15 cellular contexts compared by ENCODE assay signal in genomic region chr22:24338701-24339451, GRCh38.
DNase-seq lines count a peak whose midpoint lies in the region; ATAC-seq and TF ChIP-seq lines count a peak whose summit lies in the region.
"Had no signal": no experiment of that assay in that cellular context is flagged by ENCODE, and none has a peak within 500 bp of the region (broad histone marks: within the 10 kb centered on the region; RNA-seq: fewer than 3 reads in every experiment).

No MANE protein-coding gene starts in this region.

- TF ChIP-seq CTCF in VCaP (conservative IDR thresholded peaks at IDR 0.05) (no peak), neutrophil (IDR thresholded peaks at IDR 0.05) (no peak)

- peak; percentile 20 for DNase-seq in AG20443 (ENCODE audit: low spot score)
- no peak for DNase-seq in left cardiac atrium
- no peak for DNase-seq in Karpas-422
- no peak for DNase-seq in mesenteric fat pad (ENCODE audit: low spot score)
- DNase-seq: activated CD4-positive, alpha-beta T cell treated with anti-CD3 and anti-CD28 coated beads for 1 hour; activated gamma-delta T cell treated with Interleukin-2 at 50 U/mL for 16 hours; dermis blood vessel endothelial cell; MG63; NCI-H524; nephron progenitor cell; stimulated activated naive CD4-positive, alpha-beta T cell treated with Interleukin-2 at 50 U/mL for 16 hours had no signal

- no peak overlapping the region for H3K9ac ChIP-seq in Karpas-422 (ENCODE audit: low read length)

- H3K79me2 ChIP-seq in Karpas-422 (ENCODE audit: low read length), result peaks cover 30% of the 10 kb centered on the region

- no peaks in the 10 kb centered on the region for H3K9me2 ChIP-seq in Karpas-422 (replicated peaks; ENCODE audit: insufficient read depth, low read length)

- ATAC-seq in left cardiac atrium (peak; percentile 77 to 86), GM18498 (IDR thresholded peaks at IDR 0.05; ENCODE audit: unreplicated experiment) (no peak), HG03354 (IDR thresholded peaks at IDR 0.05; ENCODE audit: poor library complexity, severe bottlenecking, unreplicated experiment) (no peak)

- H3K4me3 ChIP-seq in neutrophil (ENCODE audit: low read depth in 1 of 2, low read length in 1 of 2), result no peak overlapping the region
- H3K4me3 ChIP-seq in Karpas-422 (ENCODE audit: low read length), result no peak overlapping the region
- H3K4me3 ChIP-seq: MG63 had no signal

- intact Hi-C loops in left cardiac atrium (cut with DNase I), result no loop called here

- H3K9me3 ChIP-seq in neutrophil (no peaks in the 10 kb centered on the region), Karpas-422 (ENCODE audit: low read length) (no peaks in the 10 kb centered on the region)
- H3K9me3 ChIP-seq: MG63 had no signal

- H3K27me3 ChIP-seq in neutrophil, result no peaks in the 10 kb centered on the region
- H3K27me3 ChIP-seq in Karpas-422 (ENCODE audit: low read length), result no peaks in the 10 kb centered on the region
- H3K27me3 ChIP-seq: MG63 had no signal

- H3K4me1 ChIP-seq in neutrophil (ENCODE audit: control insufficient read depth in 1 of 2, insufficient read depth in 1 of 2, low read depth in 1 of 2, low read length in 1 of 2) (peaks cover 48 to 49% of the 10 kb centered on the region in 2 experiments), Karpas-422 (ENCODE audit: low read length) (peaks cover 3% of the 10 kb centered on the region; the same call in 1 of the 2 replicates)

- H3K27ac ChIP-seq in VCaP (peak overlapping the region; percentile 56), neutrophil (peak overlapping the region; percentile 71), Karpas-422 (ENCODE audit: low read length) (no peak overlapping the region)

- no peak overlapping the region for H2AFZ ChIP-seq in Karpas-422 (ENCODE audit: low read length)

- peaks cover 26% of the 10 kb centered on the region for H3K36me3 ChIP-seq in neutrophil
- H3K36me3 ChIP-seq in Karpas-422 (ENCODE audit: insufficient read depth, low read length), result peaks cover 45% of the 10 kb centered on the region

- no peaks in the 10 kb centered on the region for H4K20me1 ChIP-seq in Karpas-422 (ENCODE audit: insufficient read depth, low read depth, low read length)

- H3K4me2 ChIP-seq in Karpas-422 (ENCODE audit: low read depth, low read length, poor library complexity, severe bottlenecking), result no peak overlapping the region

Comparison
In these comparisons a context has a peak if more than half of its experiments do, and no peak if none do; other contexts are left out.
1. ATAC-seq: peak in left cardiac atrium (2 of 2); none in GM18498 (single experiment) and HG03354 (single experiment).